8 cellular contexts compared by ENCODE assay signal in the genomic region with DNA sequence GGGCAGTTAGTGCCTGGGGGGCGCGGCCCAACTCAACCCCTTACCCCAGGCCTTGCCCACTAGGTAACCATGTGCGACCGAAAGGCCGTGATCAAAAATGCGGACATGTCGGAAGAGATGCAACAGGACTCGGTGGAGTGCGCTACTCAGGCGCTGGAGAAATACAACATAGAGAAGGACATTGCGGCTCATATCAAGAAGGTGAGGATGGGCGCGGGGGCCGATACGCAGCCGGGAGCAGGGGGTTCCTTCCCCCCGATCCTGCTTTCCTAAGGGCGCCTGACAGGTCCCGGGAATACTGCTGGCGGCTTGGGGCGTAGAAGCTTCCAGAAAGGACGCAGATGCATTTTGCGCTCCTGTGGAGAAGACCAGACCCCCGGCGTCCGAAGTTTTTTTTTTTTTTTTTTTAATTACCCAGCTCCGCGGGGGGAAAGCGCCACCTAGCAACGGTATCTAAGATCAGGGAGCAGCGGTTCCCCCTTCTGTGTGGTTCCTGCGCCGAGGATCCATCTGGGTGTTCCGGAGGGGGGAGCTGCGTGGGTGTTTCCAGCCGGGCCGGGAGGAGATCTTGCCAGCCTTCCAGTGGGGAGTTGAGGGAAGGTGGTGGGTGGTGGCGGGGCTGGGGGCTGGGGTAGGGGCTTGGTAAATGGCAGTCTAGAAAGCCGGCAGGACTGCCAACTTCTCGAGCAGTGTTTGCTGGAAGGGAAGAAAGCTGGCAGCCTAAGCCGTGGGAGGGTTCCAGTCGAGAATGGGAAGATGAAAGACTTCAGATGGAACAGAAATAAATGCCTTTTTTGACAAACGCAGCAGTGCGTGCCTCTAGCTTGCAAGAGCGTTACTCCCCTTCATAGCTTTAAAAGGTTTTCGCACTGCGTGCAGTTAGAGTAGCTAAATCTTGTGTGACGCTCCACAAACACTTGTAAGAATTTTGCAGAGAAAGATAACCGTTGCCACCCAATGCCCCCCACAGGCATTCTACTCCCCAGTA. TPM values are rescaled to one million over a fixed set of nuclear protein-coding genes. Genes with fewer than 3 reads are reported as not detected.
DNase-seq lines count a peak whose midpoint lies in the region; ATAC-seq and TF ChIP-seq lines count a peak whose summit lies in the region.

No MANE protein-coding gene starts in this region.

- no peak overlapping the region for H3K9ac ChIP-seq in parathyroid adenoma

- no peaks in the 10 kb centered on the region for H3K79me2 ChIP-seq in parathyroid adenoma

- intact Hi-C loops in A673 (cut with micrococcal nuclease; ENCODE audit: unreplicated experiment), result loop anchor here (2.0 kb wide), 1 partner anchor 28 kb away; a partner anchor contains a TSS
- intact Hi-C loops in transverse colon (cut with DNase I; ENCODE audit: low total_unique reads), result no loop called here

- WGBS in transverse colon (ENCODE audit: low coverage in 1 of 2), 2 donors, result 0 to 3% methylated on average over 5 to 49 of the region's 49 CpGs

- DNase-seq in A673 (ENCODE audit: low spot score) (peak; percentile 72), SJSA1 (ENCODE audit: low read depth in 1 of 2, low spot score in 2 of 2) (peak; percentile 58 to 62), cardiac muscle cell (ENCODE audit: low read depth in 1 of 2, low spot score in 1 of 2) (peak; percentile 66 to 72), transverse colon (peak; percentile 65)
- peak; percentile 40 for DNase-seq in activated naive CD8-positive, alpha-beta T cell treated with anti-CD3 and anti-CD28 coated beads for 36 hours

- peak overlapping the region; percentile 97 for H3K4me3 Mint-ChIP-seq in activated naive CD8-positive, alpha-beta T cell treated with anti-CD3 and anti-CD28 coated beads for 36 hours

- TF ChIP-seq POLR2A in transverse colon (IDR thresholded peaks at IDR 0.05), result no peak

- H2AFZ ChIP-seq in parathyroid adenoma, result peak overlapping the region; percentile 81

- H3K36me3 Mint-ChIP-seq in activated naive CD8-positive, alpha-beta T cell treated with anti-CD3 and anti-CD28 coated beads for 36 hours, result peaks cover 26% of the 10 kb centered on the region

- ATAC-seq in GM18498 (IDR thresholded peaks at IDR 0.05; ENCODE audit: unreplicated experiment) (peak; percentile 24), HG03442 (IDR thresholded peaks at IDR 0.05; ENCODE audit: unreplicated experiment) (peak; percentile 21)

- H3K4me3 ChIP-seq in A673 (ENCODE audit: low read depth, low read length, poor library complexity, severe bottlenecking) (peak overlapping the region; percentile 93), SJSA1 (peak overlapping the region; percentile 57), cardiac muscle cell (peak overlapping the region; percentile 88), parathyroid adenoma (ENCODE audit: low read depth, low read length) (peak overlapping the region; percentile 89), transverse colon (peak overlapping the region; percentile 71 to 88 (median 82))

- peak overlapping the region; percentile 83 for H3K27ac ChIP-seq in A673 (ENCODE audit: low read depth, low read length, poor library complexity, severe bottlenecking)
- peak overlapping the region; percentile 26 for H3K27ac ChIP-seq in SJSA1
- peak overlapping the region; percentile 74 for H3K27ac ChIP-seq in cardiac muscle cell
- H3K27ac ChIP-seq in parathyroid adenoma, result peak overlapping the region; percentile 79
- H3K27ac ChIP-seq in transverse colon, result peak overlapping the region; percentile 88 to 94 (median 93)

- H3K4me2 ChIP-seq in parathyroid adenoma (ENCODE audit: low read length), result peak overlapping the region; percentile 78

- TF ChIP-seq CTCF in A673 (conservative IDR thresholded peaks at IDR 0.05; ENCODE audit: low read depth, low read length), result 0 out of 2 replicates have a peak, but pooled peaks have one; percentile 23
- TF ChIP-seq CTCF in cardiac muscle cell (IDR thresholded peaks at IDR 0.05; ENCODE audit: low read depth, low read length), result no peak
- no peak for TF ChIP-seq CTCF in parathyroid adenoma (IDR thresholded peaks at IDR 0.05)
- TF ChIP-seq CTCF in transverse colon (IDR thresholded peaks at IDR 0.05), result peak in 1 of 5 experiments; percentile 8

- H3K4me1 ChIP-seq in A673 (ENCODE audit: insufficient read depth, low read length, poor library complexity, severe bottlenecking) (peaks cover 17% of the 10 kb centered on the region), SJSA1 (replicated peaks) (peaks cover 16% of the 10 kb centered on the region; the same call in 1 of the 2 replicates), cardiac muscle cell (ENCODE audit: low read depth) (peaks cover 7% of the 10 kb centered on the region), parathyroid adenoma (no peaks in the 10 kb centered on the region), transverse colon (peaks cover 14 to 27% (median 19%) of the 10 kb centered on the region in 4 donors)

- in situ Hi-C loops in transverse colon (cut with MboI; ENCODE audit: low pct_ligation_motif_present in 1 of 4, low pct_unique_long_range_greater_than_20kb in 1 of 4, low sequenced_read_pairs in 3 of 4), result no loop called here

- H3K9me3 Mint-ChIP-seq in activated naive CD8-positive, alpha-beta T cell treated with anti-CD3 and anti-CD28 coated beads for 36 hours, result no peaks in the 10 kb centered on the region

- H3K9me3 ChIP-seq in A673 (ENCODE audit: low read depth, low read length, poor library complexity, severe bottlenecking) (no peaks in the 10 kb centered on the region), SJSA1 (replicated peaks) (no peaks in the 10 kb centered on the region), cardiac muscle cell (ENCODE audit: low read depth) (no peaks in the 10 kb centered on the region), parathyroid adenoma (ENCODE audit: control insufficient read depth, low read length) (no peaks in the 10 kb centered on the region), transverse colon (no peaks in the 10 kb centered on the region)

- no peaks in the 10 kb centered on the region for H3K27me3 ChIP-seq in A673 (replicated peaks; ENCODE audit: insufficient read depth, low read depth, low read length, poor library complexity)
- no peaks in the 10 kb centered on the region for H3K27me3 ChIP-seq in SJSA1 (replicated peaks)
- H3K27me3 ChIP-seq in cardiac muscle cell, result no peaks in the 10 kb centered on the region
- H3K27me3 ChIP-seq in parathyroid adenoma (ENCODE audit: control insufficient read depth, insufficient read depth, low read length), result no peaks in the 10 kb centered on the region
- H3K27me3 ChIP-seq in transverse colon, result no peaks in the 10 kb centered on the region

- H3K27me3 Mint-ChIP-seq in activated naive CD8-positive, alpha-beta T cell treated with anti-CD3 and anti-CD28 coated beads for 36 hours, result no peaks in the 10 kb centered on the region

- peak overlapping the region; percentile 91 for H3K27ac Mint-ChIP-seq in activated naive CD8-positive, alpha-beta T cell treated with anti-CD3 and anti-CD28 coated beads for 36 hours

- BruUV-seq in A673 (replicated peaks; lab: Mats Ljungman, UMichigan), result no TSS peak

- H3K36me3 ChIP-seq in A673 (ENCODE audit: insufficient read depth, low read length, poor library complexity, severe bottlenecking) (peaks cover 34% of the 10 kb centered on the region), SJSA1 (peaks cover 40% of the 10 kb centered on the region), cardiac muscle cell (peaks cover 12% of the 10 kb centered on the region), parathyroid adenoma (ENCODE audit: control insufficient read depth, insufficient read depth, low read length) (no peaks in the 10 kb centered on the region), transverse colon (peaks cover 0 to 8% (median 3%) of the 10 kb centered on the region in 4 donors)

- POLR2A ChIA-PET in A673 (lab: Charles Lee; ENCODE audit: low non-redundant PET), result interaction anchor here (0.5 to 0.7 kb wide), 6 partner anchors 24 to 1872 kb away, joined by 4 to 10 read pairs (median 6); a partner anchor contains a TSS

- TF ChIP-seq EP300 in transverse colon (IDR thresholded peaks at IDR 0.05; ENCODE audit: low read depth), result no peak

- CTCF ChIA-PET in A673 (lab: Charles Lee), result interaction anchor here (0.6 kb wide), 1 partner anchor 86 kb away, joined by 3 read pairs; no protein-coding TSS in a partner anchor

- peaks cover 22% of the 10 kb centered on the region for H3K4me1 Mint-ChIP-seq in activated naive CD8-positive, alpha-beta T cell treated with anti-CD3 and anti-CD28 coated beads for 36 hours

RNA-seq across cellular contexts. Expression of a gene that starts 0.7 kb away (rescaled TPM):
- total RNA-seq in A673 (2021) (546 and 617 TPM in 2 replicates), cardiac muscle cell (186 and 248 TPM in 2 replicates), transverse colon (100 to 1,000 TPM in 3 of 4 donors, 10 to 100 TPM in 1; 60.5 to 291 (median 190) TPM)
- total RNA-seq in SJSA1 (2014; rRNA removed; shearing (Covaris generic)), result 251 and 497 TPM in 2 replicates
- 100 to 1,000 TPM; 214 to 226 TPM for total RNA-seq in activated naive CD8-positive, alpha-beta T cell treated with anti-CD3 and anti-CD28 coated beads for 36 hours
- polyA plus RNA-seq in cardiac muscle cell, result 534 and 546 TPM in 2 replicates

RNA-seq across cellular contexts. Expression of a gene that starts 27.1 kb away (rescaled TPM):
- total RNA-seq in A673 (2021), result 308 and 328 TPM in 2 replicates
- total RNA-seq in SJSA1 (2014; rRNA removed; shearing (Covaris generic)), result 199 and 263 TPM in 2 replicates
- 100 to 1,000 TPM; 288 to 292 TPM for total RNA-seq in activated naive CD8-positive, alpha-beta T cell treated with anti-CD3 and anti-CD28 coated beads for 36 hours
- 126 and 131 TPM in 2 replicates for total RNA-seq in cardiac muscle cell
- polyA plus RNA-seq in cardiac muscle cell, result 195 and 205 TPM in 2 replicates
- 10 to 100 TPM; 33.7 to 93.8 (median 64.5) TPM for total RNA-seq in transverse colon

RNA-seq across cellular contexts. Expression of a gene that starts 32.3 kb away (rescaled TPM):
- total RNA-seq in A673 (2021) (36.5 and 40.4 TPM in 2 replicates), cardiac muscle cell (61.8 and 67.2 TPM in 2 replicates), transverse colon (10 to 100 TPM; 20.9 to 34.9 (median 31.9) TPM)
- total RNA-seq in SJSA1 (2014; rRNA removed; shearing (Covaris generic)), result 42.3 and 47.8 TPM in 2 replicates
- 10 to 100 TPM; 35.0 to 35.6 TPM for total RNA-seq in activated naive CD8-positive, alpha-beta T cell treated with anti-CD3 and anti-CD28 coated beads for 36 hours
- polyA plus RNA-seq in cardiac muscle cell, result 99.3 and 112 TPM in 2 replicates

RNA-seq across cellular contexts. Expression of a gene that starts 37.5 kb away (rescaled TPM):
- total RNA-seq in A673 (2021) (225 and 240 TPM in 2 replicates), cardiac muscle cell (107 and 122 TPM in 2 replicates), transverse colon (100 to 1,000 TPM; 204 to 317 (median 213) TPM)
- total RNA-seq in SJSA1 (2014; rRNA removed; shearing (Covaris generic)), result 45.3 and 54.7 TPM in 2 replicates
- total RNA-seq in activated naive CD8-positive, alpha-beta T cell treated with anti-CD3 and anti-CD28 coated beads for 36 hours, result 100 to 1,000 TPM; 142 to 164 TPM
- polyA plus RNA-seq in cardiac muscle cell, result 210 and 227 TPM in 2 replicates

RNA-seq across cellular contexts. Expression of a gene that starts 50.4 kb away (rescaled TPM):
- total RNA-seq in A673 (2021) (40.2 and 42.4 TPM in 2 replicates), cardiac muscle cell (13.8 and 19.3 TPM in 2 replicates), transverse colon (10 to 100 TPM; 15.5 to 21.6 (median 19.2) TPM)
- 16.3 and 20.2 TPM in 2 replicates for total RNA-seq in SJSA1 (2014; rRNA removed; shearing (Covaris generic))
- total RNA-seq in activated naive CD8-positive, alpha-beta T cell treated with anti-CD3 and anti-CD28 coated beads for 36 hours, result 10 to 100 TPM; 25.0 to 30.5 TPM
- 11.4 and 12.7 TPM in 2 replicates for polyA plus RNA-seq in cardiac muscle cell

Comparison
In these comparisons a context has a peak if more than half of its experiments do, and no peak if none do; other contexts are left out.
1. Peak in every context shown above with its lines: DNase-seq, ATAC-seq, H3K4me3 ChIP-seq and H3K27ac ChIP-seq.
2. H3K27ac ChIP-seq: peak in every context shown above with its lines; median percentile 93 in transverse colon; 83 in A673; 79 in parathyroid adenoma; 74 in cardiac muscle cell; 26 in SJSA1.